In the genomic region with DNA sequence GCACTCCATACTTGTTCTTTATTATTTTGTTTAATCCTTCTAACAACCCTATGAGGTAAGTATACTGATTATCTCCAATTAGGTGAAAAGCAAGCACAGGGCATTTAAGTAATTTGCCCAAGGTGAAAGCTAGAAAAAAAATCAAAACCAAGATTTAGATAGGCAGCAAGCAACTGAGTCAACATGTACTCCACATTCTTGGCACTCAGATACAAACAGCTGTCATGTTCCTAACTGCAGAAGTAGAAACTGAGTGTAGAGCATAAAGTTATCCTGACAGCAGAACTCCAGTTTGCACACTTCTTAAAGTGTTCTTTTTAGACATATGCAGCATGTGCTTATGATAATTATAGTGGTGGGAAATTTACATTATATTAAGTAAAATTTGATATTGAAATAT, we compare ENCODE assay signal across 33 cellular contexts.
"Had no signal": no experiment of that assay in that cellular context is flagged by ENCODE, and none has a peak within 500 bp of the region (broad histone marks: within the 10 kb centered on the region; RNA-seq: fewer than 3 reads in every experiment).

No MANE protein-coding gene starts in this region.

- DNase-seq: activated B cell treated with CpG ODN at 0.5 μM for 24 hours; activated CD4-positive, alpha-beta T cell treated with anti-CD3 and anti-CD28 coated beads for 48 hours; activated CD4-positive, alpha-beta T cell treated with anti-CD3 and anti-CD28 coated beads, Interleukin-2, amount 50 U/mL, for 1 hour; activated CD4-positive, alpha-beta T cell treated with anti-CD3 and anti-CD28 coated beads, Interleukin-2, amount 50 U/mL, for 48 hours; activated CD8-positive, alpha-beta memory T cell treated with anti-CD3 and anti-CD28 coated beads for 24 hours; activated CD8-positive, alpha-beta T cell treated with anti-CD3 and anti-CD28 coated beads for 36 hours; activated effector memory CD4-positive, alpha-beta T cell treated with Interleukin-2 at 50 U/mL for 16 hours; activated gamma-delta T cell treated with Interleukin-2 at 50 U/mL for 16 hours; activated naive CD4-positive, alpha-beta T cell treated with Interleukin-2 at 50 U/mL for 16 hours; activated naive CD8-positive, alpha-beta T cell treated with anti-CD3 and anti-CD28 coated beads for 36 hours; activated naive CD8-positive, alpha-beta T cell treated with anti-CD3 and anti-CD28 coated beads, Interleukin-2, amount 50 U/mL, for 24 hours; activated T-cell treated with anti-CD3 and anti-CD28 coated beads, Interleukin-2, amount 50 U/mL, for 4 hours; adrenal gland; amygdala; aorta; central memory CD4-positive, alpha-beta T cell; cerebellar nuclear complex; colonic mucosa; effector CD8-positive, alpha-beta T cell; esophagus squamous epithelium; foreskin melanocyte; T-helper 1 cell; T-helper 17 cell; T1000; WERI-Rb-1 had no signal

- H3K4me3 ChIP-seq: adrenal gland, breast epithelium, cardiac muscle cell, colonic mucosa, esophagus squamous epithelium, gastroesophageal sphincter had no signal

- FAIRE-seq: endometrium, endothelial cell of umbilical vein had no signal

- H3K9me3 ChIP-seq: adrenal gland, breast epithelium, colonic mucosa, esophagus squamous epithelium, gastroesophageal sphincter had no signal

- H3K27ac ChIP-seq: adrenal gland, breast epithelium, cardiac muscle cell, colonic mucosa, epithelial cell of prostate, esophagus squamous epithelium, gastroesophageal sphincter, WERI-Rb-1 had no signal

- H3K27me3 ChIP-seq: adrenal gland, breast epithelium, cardiac muscle cell, colonic mucosa, esophagus squamous epithelium, gastroesophageal sphincter had no signal

- H3K36me3 ChIP-seq: adrenal gland, breast epithelium, cardiac muscle cell, colonic mucosa, esophagus squamous epithelium, gastroesophageal sphincter, WERI-Rb-1 had no signal

- ATAC-seq: activated CD4-positive, CD25-positive, alpha-beta regulatory T cell treated with anti-CD3 and anti-CD28 coated beads, Interleukin-2, amount 50 U/mL, for 24 hours; activated CD8-positive, alpha-beta T cell treated with anti-CD3 and anti-CD28 coated beads for 36 hours; activated naive CD8-positive, alpha-beta T cell treated with anti-CD3 and anti-CD28 coated beads, Interleukin-2, amount 50 U/mL, for 24 hours; activated T-cell treated with anti-CD3 and anti-CD28 coated beads, Interleukin-2, amount 50 U/mL, for 4 hours; activated T-helper 17 cell treated with anti-CD3 and anti-CD28 coated beads, Interleukin-2, amount 50 U/mL, for 72 hours; gastroesophageal sphincter; T-helper 17 cell had no signal

- H3K4me1 ChIP-seq: adrenal gland, breast epithelium, colonic mucosa, esophagus squamous epithelium, gastroesophageal sphincter had no signal
